Comparison of ENCODE assay signal across 16 cellular contexts in genomic region chr13:41548031-41548430, GRCh38.
DNase-seq lines count a peak whose midpoint lies in the region; ATAC-seq and TF ChIP-seq lines count a peak whose summit lies in the region.
"Had no signal": no experiment of that assay in that cellular context is flagged by ENCODE, and none has a peak within 500 bp of the region (broad histone marks: within the 10 kb centered on the region; RNA-seq: fewer than 3 reads in every experiment).

No MANE protein-coding gene starts in this region.

- no peaks in the 10 kb centered on the region for H3K27me3 Mint-ChIP-seq in activated T-helper 17 cell treated with anti-CD3 and anti-CD28 coated beads, Interleukin-2, amount 50 U/mL, for 72 hours
- peaks cover 16% of the 10 kb centered on the region for H3K27me3 Mint-ChIP-seq in nephron (ENCODE audit: low read depth)

- WGBS in suprapubic skin, result 62% methylated on average over 5 of the region's 6 CpGs
- WGBS in ovary, 3 donors, result 74 to 89% (median 78%) methylated on average over 6 of the region's 6 CpGs

- no peak for ATAC-seq in activated T-helper 17 cell treated with anti-CD3 and anti-CD28 coated beads, Interleukin-2, amount 50 U/mL, for 72 hours (replicated peaks)
- ATAC-seq in HG03565 (IDR thresholded peaks at IDR 0.05; ENCODE audit: unreplicated experiment) (no peak), HG03354 (IDR thresholded peaks at IDR 0.05; ENCODE audit: poor library complexity, severe bottlenecking, unreplicated experiment) (no peak)
- ATAC-seq: HCT116 had no signal

- H3K4me3 ChIP-seq in colonic mucosa (no peak overlapping the region), suprapubic skin (peak overlapping the region; percentile 4), ovary (no peak overlapping the region)
- H3K4me3 ChIP-seq: thoracic aorta had no signal

- H3K27ac Mint-ChIP-seq in activated T-helper 17 cell treated with anti-CD3 and anti-CD28 coated beads, Interleukin-2, amount 50 U/mL, for 72 hours, result peak overlapping the region; percentile 15
- H3K27ac Mint-ChIP-seq in nephron, result peak overlapping the region; percentile 63 to 82 (median 76)

- no peaks in the 10 kb centered on the region for H3K4me1 ChIP-seq in colonic mucosa
- H3K4me1 ChIP-seq in suprapubic skin, result peaks cover 19% of the 10 kb centered on the region
- H3K4me1 ChIP-seq in ovary (ENCODE audit: insufficient read depth), result peaks cover 8% of the 10 kb centered on the region

- H3K4me3 Mint-ChIP-seq in activated T-helper 17 cell treated with anti-CD3 and anti-CD28 coated beads, Interleukin-2, amount 50 U/mL, for 72 hours, result no peak overlapping the region
- no peak overlapping the region for H3K4me3 Mint-ChIP-seq in nephron

- no peak overlapping the region for H3K9ac ChIP-seq in colonic mucosa (ENCODE audit: low read depth in 2 of 2, low read length in 2 of 2)

- intact Hi-C loops in colonic mucosa (cut with DNase I), result no loop called here
- intact Hi-C loops in ovary (cut with DNase I), result no loop called here

- H3K9me3 Mint-ChIP-seq in activated T-helper 17 cell treated with anti-CD3 and anti-CD28 coated beads, Interleukin-2, amount 50 U/mL, for 72 hours, result no peaks in the 10 kb centered on the region
- peaks cover 8% of the 10 kb centered on the region for H3K9me3 Mint-ChIP-seq in nephron

- no peaks in the 10 kb centered on the region for H3K27me3 ChIP-seq in colonic mucosa
- H3K27me3 ChIP-seq in suprapubic skin, result no peaks in the 10 kb centered on the region
- no peaks in the 10 kb centered on the region for H3K27me3 ChIP-seq in ovary

- DNase-seq in colonic mucosa, result peak; percentile 13
- no peak for DNase-seq in suprapubic skin (ENCODE audit: low spot score in 2 of 2)
- no peak for DNase-seq in COR-L47 (lab: John Stamatoyannopoulos, UW)
- no peak for DNase-seq in ovary
- DNase-seq: activated CD4-positive, alpha-beta T cell treated with anti-CD3 and anti-CD28 coated beads for 1 hour; activated gamma-delta T cell; naive B cell; NCI-H2029; NCI-H510A treated with DMSO at 0.1 percent for 48 hours; T-helper 9 cell had no signal

- H3K4me1 Mint-ChIP-seq in activated T-helper 17 cell treated with anti-CD3 and anti-CD28 coated beads, Interleukin-2, amount 50 U/mL, for 72 hours, result peaks cover 13% of the 10 kb centered on the region
- peaks cover 40% of the 10 kb centered on the region for H3K4me1 Mint-ChIP-seq in nephron
- H3K4me1 Mint-ChIP-seq: naive B cell had no signal

- no peak for TF ChIP-seq CTCF in colonic mucosa (IDR thresholded peaks at IDR 0.05)
- TF ChIP-seq CTCF in nephron (IDR thresholded peaks at IDR 0.05; ENCODE audit: unreplicated experiment in 3 of 3), result no peak
- no peak for TF ChIP-seq CTCF in suprapubic skin (IDR thresholded peaks at IDR 0.05)
- TF ChIP-seq CTCF in ovary (IDR thresholded peaks at IDR 0.05), result no peak

- TF ChIP-seq EP300 in suprapubic skin (IDR thresholded peaks at IDR 0.05) (no peak), ovary (IDR thresholded peaks at IDR 0.05) (no peak)

- no peaks in the 10 kb centered on the region for H3K36me3 Mint-ChIP-seq in activated T-helper 17 cell treated with anti-CD3 and anti-CD28 coated beads, Interleukin-2, amount 50 U/mL, for 72 hours (ENCODE audit: low read depth)
- peaks cover 4% of the 10 kb centered on the region for H3K36me3 Mint-ChIP-seq in nephron (ENCODE audit: low read depth)
- H3K36me3 Mint-ChIP-seq: naive B cell had no signal

- H3K9me3 ChIP-seq in colonic mucosa (no peaks in the 10 kb centered on the region), suprapubic skin (no peaks in the 10 kb centered on the region), ovary (no peaks in the 10 kb centered on the region)
- H3K9me3 ChIP-seq: thoracic aorta had no signal

- H3K27ac ChIP-seq in colonic mucosa, result no peak overlapping the region
- H3K27ac ChIP-seq in suprapubic skin, result peak overlapping the region; percentile 88
- no peak overlapping the region for H3K27ac ChIP-seq in ovary

- TF ChIP-seq POLR2A in suprapubic skin (IDR thresholded peaks at IDR 0.05) (no peak), ovary (IDR thresholded peaks at IDR 0.05) (no peak)

- H3K36me3 ChIP-seq in colonic mucosa (no peaks in the 10 kb centered on the region), suprapubic skin (no peaks in the 10 kb centered on the region), ovary (no peaks in the 10 kb centered on the region)
- H3K36me3 ChIP-seq: thoracic aorta had no signal
